Comparison of ENCODE assay signal across 18 cellular contexts in the genomic region with DNA sequence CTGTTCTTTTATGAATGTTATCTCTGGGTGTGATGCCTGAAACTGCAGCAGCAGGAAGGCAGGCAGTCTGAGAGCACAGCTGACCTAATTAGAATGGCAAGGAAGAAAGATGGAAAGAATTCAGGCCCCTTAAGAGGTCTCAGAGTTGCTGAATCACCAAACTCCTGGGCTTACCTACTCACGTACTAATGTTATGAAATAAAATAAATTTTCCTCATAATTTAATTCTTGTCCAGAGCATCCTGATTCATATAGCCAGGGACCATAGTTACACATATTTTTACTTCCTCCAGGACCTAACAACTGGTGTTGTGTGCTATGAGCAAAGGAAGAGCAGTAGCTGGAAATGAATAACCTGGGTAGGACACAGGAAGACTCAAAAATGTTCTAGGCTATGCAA. TPM values are rescaled to one million over a fixed set of nuclear protein-coding genes. Genes with fewer than 3 reads are reported as not detected.
DNase-seq lines count a peak whose midpoint lies in the region; ATAC-seq and TF ChIP-seq lines count a peak whose summit lies in the region.
"Had no signal": no experiment of that assay in that cellular context is flagged by ENCODE, and none has a peak within 500 bp of the region (broad histone marks: within the 10 kb centered on the region; RNA-seq: fewer than 3 reads in every experiment).

No MANE protein-coding gene starts in this region.

- no peak overlapping the region for H3K56ac ChIP-seq in mesendoderm (ENCODE audit: low read length)

- no peak overlapping the region for H3K4me3 Mint-ChIP-seq in stimulated activated naive CD8-positive, alpha-beta T cell treated with anti-CD3 and anti-CD28 coated beads, Interleukin-15, amount 100 ng/mL, for 72 hours
- no peak overlapping the region for H3K4me3 Mint-ChIP-seq in GM23338
- H3K4me3 Mint-ChIP-seq: effector memory CD8-positive, alpha-beta T cell had no signal

- H3K36me3 Mint-ChIP-seq in GM23338 (ENCODE audit: low read depth) = peaks cover 24% of the 10 kb centered on the region

- no peak overlapping the region for H2AFZ ChIP-seq in GM23338

- no peak overlapping the region for H4K8ac ChIP-seq in mesendoderm (ENCODE audit: low read depth, low read length)

- H3K23ac ChIP-seq in mesendoderm (ENCODE audit: low read length) = no peak overlapping the region

- no peak for DNase-seq in stimulated activated naive CD8-positive, alpha-beta T cell treated with anti-CD3 and anti-CD28 coated beads, Interleukin-15, amount 100 ng/mL, for 72 hours
- DNase-seq in stimulated activated naive CD8-positive, alpha-beta T cell treated with anti-CD3 and anti-CD28 coated beads, Interleukin-15, Interleukin-2, amounts not matched to agents 100 U/mL and 50 U/mL, for 24 hours = no peak
- peak; percentile 54 for DNase-seq in choroid plexus epithelial cell (ENCODE audit: low read depth)
- peak; percentile 68 for DNase-seq in mesendoderm
- no peak for DNase-seq in NCI-H524 treated with DMSO at 0.1 percent for 48 hours (lab: John Stamatoyannopoulos, UW)
- no peak for DNase-seq in GM23338 (ENCODE audit: low spot score)
- no peak for DNase-seq in iPS-NIHi7 (ENCODE audit: extremely low spot score)
- DNase-seq: activated gamma-delta T cell; effector memory CD8-positive, alpha-beta T cell; GDM1; H7; MG63; NCI-H2081; NCI-H748 treated with DMSO at 0.1 percent for 48 hours; Peyer's patch; upper lobe of right lung had no signal

- TF ChIP-seq CTCF in choroid plexus epithelial cell (conservative IDR thresholded peaks at IDR 0.05; ENCODE audit: low read depth, low read length) (no peak), GM23338 (conservative IDR thresholded peaks at IDR 0.05; ENCODE audit: low read depth in 2 of 2) (no peak)

- no peak for ATAC-seq in stimulated activated naive CD8-positive, alpha-beta T cell treated with anti-CD3 and anti-CD28 coated beads, Interleukin-15, amount 100 ng/mL, for 72 hours
- no peak for ATAC-seq in stimulated activated naive CD8-positive, alpha-beta T cell treated with anti-CD3 and anti-CD28 coated beads, Interleukin-15, Interleukin-2, amounts not matched to agents 100 U/mL and 50 U/mL, for 24 hours
- ATAC-seq in HG03354 (IDR thresholded peaks at IDR 0.05; ENCODE audit: poor library complexity, severe bottlenecking, unreplicated experiment) (no peak), GM23338 (no peak)
- ATAC-seq: effector memory CD8-positive, alpha-beta T cell; upper lobe of right lung had no signal

- H3K4me3 ChIP-seq in choroid plexus epithelial cell (ENCODE audit: low read depth, low read length) (no peak overlapping the region), mesendoderm (ENCODE audit: low read length) (no peak overlapping the region), GM23338 (no peak overlapping the region)
- H3K4me3 ChIP-seq: MG63, Peyer's patch, right atrium auricular region, upper lobe of right lung had no signal

- no peak overlapping the region for H3K9ac ChIP-seq in mesendoderm (ENCODE audit: low read length)

- H3K27ac ChIP-seq in mesendoderm (ENCODE audit: low read depth, low read length) (no peak overlapping the region), GM23338 (ENCODE audit: low read depth) (no peak overlapping the region)
- H3K27ac ChIP-seq: upper lobe of right lung had no signal

- H3K4me1 ChIP-seq in mesendoderm (ENCODE audit: control insufficient read depth, low read depth, low read length) = peaks cover 13% of the 10 kb centered on the region
- no peaks in the 10 kb centered on the region for H3K4me1 ChIP-seq in GM23338 (ENCODE audit: insufficient read depth)
- H3K4me1 ChIP-seq: Peyer's patch had no signal

- no peaks in the 10 kb centered on the region for H4K20me1 ChIP-seq in GM23338 (replicated peaks; ENCODE audit: insufficient read depth)

- no peak overlapping the region for H2AK5ac ChIP-seq in mesendoderm (ENCODE audit: low read length)

- H2BK5ac ChIP-seq in mesendoderm (ENCODE audit: low read length) = no peak overlapping the region

- no CpG with 5 or more reads among the region's 1 CpG for WGBS in mesendoderm (ENCODE audit: extremely low coverage, insufficient coverage, low lambda C conversion rate)

- H3K79me2 ChIP-seq in mesendoderm (ENCODE audit: control insufficient read depth, insufficient read depth, low read length) (no peaks in the 10 kb centered on the region), GM23338 (replicated peaks; ENCODE audit: insufficient read depth) (no peaks in the 10 kb centered on the region)

- H3K9me2 ChIP-seq in GM23338 (ENCODE audit: insufficient read depth) = no peaks in the 10 kb centered on the region

- H3K18ac ChIP-seq in mesendoderm (ENCODE audit: low read length) = no peak overlapping the region

- H3K27ac Mint-ChIP-seq in stimulated activated naive CD8-positive, alpha-beta T cell treated with anti-CD3 and anti-CD28 coated beads, Interleukin-15, amount 100 ng/mL, for 72 hours = peak overlapping the region; percentile 15 to 50
- no peak overlapping the region; the same call in 1 of the 2 replicates for H3K27ac Mint-ChIP-seq in GM23338
- H3K27ac Mint-ChIP-seq: effector memory CD8-positive, alpha-beta T cell had no signal

- no peak overlapping the region for H3K4me2 ChIP-seq in mesendoderm (ENCODE audit: low read length)
- H3K4me2 ChIP-seq in GM23338 = no peak overlapping the region

- H3K4me1 Mint-ChIP-seq in stimulated activated naive CD8-positive, alpha-beta T cell treated with anti-CD3 and anti-CD28 coated beads, Interleukin-15, amount 100 ng/mL, for 72 hours = no peaks in the 10 kb centered on the region
- H3K4me1 Mint-ChIP-seq in GM23338 = no peaks in the 10 kb centered on the region

- no peaks in the 10 kb centered on the region for H3K79me1 ChIP-seq in mesendoderm (ENCODE audit: low read length)

- H3K27me3 Mint-ChIP-seq in stimulated activated naive CD8-positive, alpha-beta T cell treated with anti-CD3 and anti-CD28 coated beads, Interleukin-15, amount 100 ng/mL, for 72 hours = no peaks in the 10 kb centered on the region
- no peaks in the 10 kb centered on the region for H3K27me3 Mint-ChIP-seq in GM23338 (ENCODE audit: insufficient read depth, low read depth, poor library complexity)
- H3K27me3 Mint-ChIP-seq: effector memory CD8-positive, alpha-beta T cell had no signal

- H3K9me3 Mint-ChIP-seq in stimulated activated naive CD8-positive, alpha-beta T cell treated with anti-CD3 and anti-CD28 coated beads, Interleukin-15, amount 100 ng/mL, for 72 hours = no peaks in the 10 kb centered on the region
- no peaks in the 10 kb centered on the region for H3K9me3 Mint-ChIP-seq in GM23338
- H3K9me3 Mint-ChIP-seq: effector memory CD8-positive, alpha-beta T cell had no signal

- H3K36me3 ChIP-seq in mesendoderm (ENCODE audit: control insufficient read depth, insufficient read depth, low read length) (peaks cover 6% of the 10 kb centered on the region), GM23338 (ENCODE audit: insufficient read depth) (peaks cover 22% of the 10 kb centered on the region)

- H3K27me3 ChIP-seq in mesendoderm (ENCODE audit: insufficient read depth, low read length, poor library complexity) = no peaks in the 10 kb centered on the region
- no peaks in the 10 kb centered on the region for H3K27me3 ChIP-seq in GM23338 (ENCODE audit: insufficient read depth)
- H3K27me3 ChIP-seq: MG63, Peyer's patch, right atrium auricular region, upper lobe of right lung had no signal

- H3K4ac ChIP-seq in mesendoderm (ENCODE audit: low read depth, low read length) = no peak overlapping the region

- no peak overlapping the region for H2BK120ac ChIP-seq in mesendoderm (ENCODE audit: low read depth, low read length)

- no peak overlapping the region for H4K5ac ChIP-seq in mesendoderm (ENCODE audit: low read length)

- H3F3A ChIP-seq in GM23338 (replicated peaks; ENCODE audit: low read depth) = no peaks in the 10 kb centered on the region

- no peak overlapping the region for H2BK15ac ChIP-seq in mesendoderm (replicated peaks; ENCODE audit: low read depth)

TF ChIP-seq in GM23338, 12 proteins besides CTCF, POLR2A, EP300 and RAD21 (continues in another document):
- TF ChIP-seq JUNB (IDR thresholded peaks at IDR 0.05; ENCODE audit: unreplicated experiment) = no peak
- no peak for TF ChIP-seq ZNF331 (CRISPR knock-in tag; IDR thresholded peaks at IDR 0.05; ENCODE audit: low read depth)

RNA-seq across cellular contexts. Expression of gene SNX19, which starts 41.9 kb away (rescaled TPM):
- polyA plus RNA-seq in mesendoderm (2013, experiment 1 of 2) = 15.2 TPM
- polyA plus RNA-seq in mesendoderm (2013, experiment 2 of 2) = 15.8 TPM
- total RNA-seq in GM23338 (2014; rRNA removed; shearing (Covaris generic)) = 29.0 and 30.0 TPM in 2 replicates
- polyA plus RNA-seq in GM23338 (2016; fragmentation: Nextera tagmentation; extraction: Ambion mirVana) = 5.2 and 6.6 TPM in 2 replicates

Comparison
In these comparisons a context has a peak if more than half of its experiments do, and no peak if none do; other contexts are left out.
1. DNase-seq: peak in choroid plexus epithelial cell (single experiment) and mesendoderm (single experiment); none in stimulated activated naive CD8-positive, alpha-beta T cell treated with anti-CD3 and anti-CD28 coated beads, Interleukin-15, amount 100 ng/mL, for 72 hours (0 of 2), stimulated activated naive CD8-positive, alpha-beta T cell treated with anti-CD3 and anti-CD28 coated beads, Interleukin-15, Interleukin-2, amounts not matched to agents 100 U/mL and 50 U/mL, for 24 hours (single experiment), NCI-H524 treated with DMSO at 0.1 percent for 48 hours (single experiment), GM23338 (single experiment) and iPS-NIHi7 (single experiment).